In the genomic region with DNA sequence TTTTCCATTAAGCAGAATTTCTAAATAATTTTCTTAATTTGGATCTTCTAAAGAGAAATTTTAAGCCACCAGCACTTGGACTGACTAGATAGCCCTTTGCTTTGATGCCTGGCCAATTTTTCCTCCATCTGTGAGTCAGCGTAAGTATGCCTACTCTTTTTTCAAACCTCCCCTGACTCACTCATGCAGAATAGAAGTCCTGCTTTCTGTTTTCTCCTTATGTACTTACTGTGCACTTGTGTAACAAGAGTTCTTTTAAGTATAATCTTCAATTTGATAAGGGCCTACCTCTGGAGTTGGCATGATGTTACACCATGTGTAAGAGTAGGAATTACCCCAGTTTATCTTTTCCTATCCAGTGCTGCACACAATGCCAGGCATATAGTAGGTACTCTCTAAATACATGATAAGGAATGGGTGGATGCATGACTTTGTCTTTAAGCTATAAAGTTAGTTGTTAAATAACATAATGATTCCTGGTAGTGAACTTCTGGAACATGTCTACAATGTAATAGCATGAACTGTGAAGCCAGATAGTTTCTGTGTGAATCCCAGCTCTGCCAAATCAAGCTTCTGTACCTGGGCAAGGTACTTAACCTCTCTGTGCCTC, we compare ENCODE assay signal across 10 cellular contexts.
DNase-seq lines count a peak whose midpoint lies in the region; ATAC-seq and TF ChIP-seq lines count a peak whose summit lies in the region.
"Had no signal": no experiment of that assay in that cellular context is flagged by ENCODE, and none has a peak within 500 bp of the region (broad histone marks: within the 10 kb centered on the region; RNA-seq: fewer than 3 reads in every experiment).

No MANE protein-coding gene starts in this region.

- no peaks in the 10 kb centered on the region for H3K9me3 Mint-ChIP-seq in activated CD8-positive, alpha-beta T cell treated with anti-CD3 and anti-CD28 coated beads for 36 hours
- H3K9me3 Mint-ChIP-seq in stimulated activated naive B cell treated with anti-CD40 and anti-IgM and Interleukin-4, amounts not matched to agents 10 μg/mL and 1 μg/mL and 100 μg/mL, for 72 hours, result peaks cover 4% of the 10 kb centered on the region in 2 donors

- H3K4me1 ChIP-seq in RWPE2 (ENCODE audit: insufficient read depth, poor library complexity, severe bottlenecking) (peaks cover 9% of the 10 kb centered on the region), rectal smooth muscle tissue (ENCODE audit: control insufficient read depth, insufficient read depth, low read length) (peaks cover 24% of the 10 kb centered on the region)

- no peaks in the 10 kb centered on the region for H3K9me3 ChIP-seq in RWPE2 (ENCODE audit: severe bottlenecking)

- H3K36me3 ChIP-seq in RWPE2 (ENCODE audit: low read depth) (no peaks in the 10 kb centered on the region), rectal smooth muscle tissue (ENCODE audit: control insufficient read depth, insufficient read depth, low read length) (no peaks in the 10 kb centered on the region)

- H3K4me1 Mint-ChIP-seq in activated CD8-positive, alpha-beta T cell treated with anti-CD3 and anti-CD28 coated beads for 36 hours (ENCODE audit: low read depth), result no peaks in the 10 kb centered on the region
- no peaks in the 10 kb centered on the region for H3K4me1 Mint-ChIP-seq in stimulated activated naive B cell treated with anti-CD40 and anti-IgM and Interleukin-4, amounts not matched to agents 10 μg/mL and 1 μg/mL and 100 μg/mL, for 72 hours

- DNase-seq in Daoy (ENCODE audit: low read depth) (peak; percentile 41), RWPE2 (ENCODE audit: low spot score) (no peak), foreskin fibroblast (peak; percentile 85 to 95)
- no peak for DNase-seq in activated CD8-positive, alpha-beta T cell treated with anti-CD3 and anti-CD28 coated beads for 36 hours
- no peak for DNase-seq in stimulated activated CD4-positive, alpha-beta T cell treated with anti-CD3 and anti-CD28 coated beads, Interleukin-4, amount 100 ng/mL, for 4 hours
- DNase-seq in stimulated activated naive B cell treated with anti-CD40 and anti-IgM and Interleukin-4, amounts not matched to agents 10 μg/mL and 1 μg/mL and 100 μg/mL, for 72 hours, result no peak
- DNase-seq: central memory CD4-positive, alpha-beta T cell had no signal

- H3K4me3 Mint-ChIP-seq in activated CD8-positive, alpha-beta T cell treated with anti-CD3 and anti-CD28 coated beads for 36 hours, result no peak overlapping the region
- H3K4me3 Mint-ChIP-seq in stimulated activated naive B cell treated with anti-CD40 and anti-IgM and Interleukin-4, amounts not matched to agents 10 μg/mL and 1 μg/mL and 100 μg/mL, for 72 hours, result no peak overlapping the region

- no peak overlapping the region for H3K9ac ChIP-seq in rectal smooth muscle tissue (ENCODE audit: low read length)

- H3K27me3 ChIP-seq in RWPE2 (ENCODE audit: insufficient read depth, poor library complexity, severe bottlenecking), result no peaks in the 10 kb centered on the region
- no peaks in the 10 kb centered on the region for H3K27me3 ChIP-seq in rectal smooth muscle tissue (ENCODE audit: control insufficient read depth, insufficient read depth, low read length)

- POLR2A ChIA-PET in activated CD8-positive, alpha-beta T cell treated with anti-CD3 and anti-CD28 coated beads for 36 hours (lab: Charles Lee), result no interaction called here

- H3K27me3 Mint-ChIP-seq in activated CD8-positive, alpha-beta T cell treated with anti-CD3 and anti-CD28 coated beads for 36 hours, result no peaks in the 10 kb centered on the region
- no peaks in the 10 kb centered on the region for H3K27me3 Mint-ChIP-seq in stimulated activated naive B cell treated with anti-CD40 and anti-IgM and Interleukin-4, amounts not matched to agents 10 μg/mL and 1 μg/mL and 100 μg/mL, for 72 hours

- no peaks in the 10 kb centered on the region for H3K36me3 Mint-ChIP-seq in activated CD8-positive, alpha-beta T cell treated with anti-CD3 and anti-CD28 coated beads for 36 hours (ENCODE audit: low read depth)
- H3K36me3 Mint-ChIP-seq in stimulated activated naive B cell treated with anti-CD40 and anti-IgM and Interleukin-4, amounts not matched to agents 10 μg/mL and 1 μg/mL and 100 μg/mL, for 72 hours, result peaks cover 0 to 4% of the 10 kb centered on the region in 2 donors

- H3K27ac ChIP-seq in RWPE2 (ENCODE audit: poor library complexity, severe bottlenecking) (no peak overlapping the region), rectal smooth muscle tissue (ENCODE audit: low read depth, low read length) (peak overlapping the region; percentile 85)

- CTCF ChIA-PET in activated CD8-positive, alpha-beta T cell treated with anti-CD3 and anti-CD28 coated beads for 36 hours (lab: Charles Lee), result no interaction called here

- H3K4me3 ChIP-seq in RWPE2 (ENCODE audit: severe bottlenecking) (no peak overlapping the region), foreskin fibroblast (ENCODE audit: low read depth in 1 of 2, low read length in 2 of 2) (peak overlapping the region; percentile 48 to 69), rectal smooth muscle tissue (ENCODE audit: low read length) (no peak overlapping the region)
- H3K4me3 ChIP-seq: GM12878 had no signal

- TF ChIP-seq CTCF in RWPE2 (IDR thresholded peaks at IDR 0.05; ENCODE audit: poor library complexity, severe bottlenecking) (no peak), foreskin fibroblast (IDR thresholded peaks at IDR 0.05; ENCODE audit: low read depth, low read length) (no peak)
- TF ChIP-seq CTCF in activated CD8-positive, alpha-beta T cell treated with anti-CD3 and anti-CD28 coated beads for 36 hours (IDR thresholded peaks at IDR 0.05), result no peak

- peak; percentile 96 for ATAC-seq in RWPE2 (ENCODE audit: low read depth)
- ATAC-seq in activated CD8-positive, alpha-beta T cell treated with anti-CD3 and anti-CD28 coated beads for 36 hours, result no peak
- no peak for ATAC-seq in GM21825 (IDR thresholded peaks at IDR 0.05; ENCODE audit: unreplicated experiment)
- no peak for ATAC-seq in stimulated activated naive B cell treated with anti-CD40 and anti-IgM and Interleukin-4, amounts not matched to agents 10 μg/mL and 1 μg/mL and 100 μg/mL, for 72 hours (replicated peaks)
- ATAC-seq: GM12878 had no signal

- H3K27ac Mint-ChIP-seq in activated CD8-positive, alpha-beta T cell treated with anti-CD3 and anti-CD28 coated beads for 36 hours, result no peak overlapping the region
- no peak overlapping the region for H3K27ac Mint-ChIP-seq in stimulated activated naive B cell treated with anti-CD40 and anti-IgM and Interleukin-4, amounts not matched to agents 10 μg/mL and 1 μg/mL and 100 μg/mL, for 72 hours

- intact Hi-C loops in activated CD8-positive, alpha-beta T cell treated with anti-CD3 and anti-CD28 coated beads for 36 hours (cut with micrococcal nuclease), result no loop called here

Comparison
In these comparisons a context has a peak if more than half of its experiments do, and no peak if none do; other contexts are left out.
1. DNase-seq: peak in Daoy (single experiment) and foreskin fibroblast (2 of 2); none in RWPE2 (single experiment), activated CD8-positive, alpha-beta T cell treated with anti-CD3 and anti-CD28 coated beads for 36 hours (single experiment), stimulated activated CD4-positive, alpha-beta T cell treated with anti-CD3 and anti-CD28 coated beads, Interleukin-4, amount 100 ng/mL, for 4 hours (0 of 2) and stimulated activated naive B cell treated with anti-CD40 and anti-IgM and Interleukin-4, amounts not matched to agents 10 μg/mL and 1 μg/mL and 100 μg/mL, for 72 hours (single experiment).
2. H3K4me3 ChIP-seq: peak in foreskin fibroblast (2 of 2); none in RWPE2 (single experiment) and rectal smooth muscle tissue (single experiment).